9 cellular contexts compared by ENCODE assay signal in the genomic region with DNA sequence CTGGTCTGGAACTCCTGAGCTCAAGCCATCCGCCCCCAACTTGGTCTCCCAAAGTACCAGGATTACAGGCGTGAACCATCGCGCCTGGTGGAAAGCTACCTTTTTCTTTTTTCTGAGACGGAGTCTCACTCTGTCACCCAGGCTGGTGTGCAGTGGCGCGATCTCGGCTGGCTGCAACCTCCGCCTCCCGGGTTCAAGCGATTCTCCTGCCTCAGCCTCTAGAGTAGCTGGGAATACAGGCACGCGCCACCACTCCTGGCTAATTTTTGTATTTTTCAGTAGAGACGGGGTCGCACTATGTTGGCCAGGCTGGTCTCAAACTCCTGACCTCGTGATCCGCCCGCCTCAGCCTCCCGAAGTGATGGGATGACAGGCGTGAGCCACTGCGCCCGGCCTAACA. TPM values are rescaled to one million over a fixed set of nuclear protein-coding genes. Genes with fewer than 3 reads are reported as not detected.
A peak's percentile ranks its signal among the peaks of the same experiment; 100 is the strongest.
DNase-seq lines count a peak whose midpoint lies in the region; ATAC-seq, FAIRE-seq and TF ChIP-seq lines count a peak whose summit lies in the region.
"Not testable (repeated sequence)": the region's sequence is repeated elsewhere in the genome, so short reads cannot be mapped to it uniquely, and the experiment has no call there.
"Had no signal": no experiment of that assay in that cellular context is flagged by ENCODE, and none has a peak within 500 bp of the region (broad histone marks: within the 10 kb centered on the region; RNA-seq: fewer than 3 reads in every experiment).

No MANE protein-coding gene starts in this region.

- H3K4me3 ChIP-seq in DND-41 (ENCODE audit: low read depth in 1 of 2, low read length in 2 of 2) (peak overlapping the region; percentile 84 to 98; a peak in 3 of 4 replicates), GM12878 (peak overlapping the region; percentile 85), neuron (ENCODE audit: low read length) (peak overlapping the region; percentile 72)

- not testable (repeated sequence) for TF ChIP-seq EP300 in GM12878 (IDR thresholded peaks at IDR 0.05; ENCODE audit: borderline replicate concordance in 1 of 2, control insufficient read depth in 1 of 2, low read depth in 2 of 2, low read length in 2 of 2)

- SMC1A ChIA-PET in GM12878 (lab: Charles Lee; ENCODE audit: uncharacterized antibody, unreplicated experiment), result interaction anchor here (0.6 to 1.1 kb wide), 3 partner anchors 20 to 1760 kb away, joined by 3 to 4 read pairs (median 3); no protein-coding TSS in a partner anchor

- not testable (repeated sequence) for H3K9me3 ChIP-seq in DND-41 (ENCODE audit: insufficient read depth, low read length, severe bottlenecking); GM12878 (replicated peaks; ENCODE audit: control insufficient read depth, insufficient read depth, low read length); neuron (ENCODE audit: low read length)

- intact Hi-C loops in GM12878 (cut with micrococcal nuclease; ENCODE audit: unreplicated experiment), result not testable (repeated sequence)

- H3K27ac ChIP-seq in DND-41 (ENCODE audit: low read length), result not testable (repeated sequence)
- H3K27ac ChIP-seq in RWPE1 (peak overlapping the region; percentile 86), GM12878 (ENCODE audit: control insufficient read depth, insufficient read depth) (peak overlapping the region; percentile 83; the same call in 1 of the 2 replicates)

- not testable (repeated sequence) for DNase-seq in DND-41; RWPE1 (ENCODE audit: low spot score); GM12878 (ENCODE audit: low read depth, low spot score)

- H2AFZ ChIP-seq in DND-41 (ENCODE audit: low read depth, low read length); GM12878 (ENCODE audit: control insufficient read depth, low read depth, low read length); neuron (ENCODE audit: low read depth, low read length): not testable (repeated sequence)

- 92% methylated on average over 22 of the region's 22 CpGs for WGBS in GM12878 (ENCODE audit: insufficient coverage, insufficient replicate concordance, low lambda C conversion rate, missing lambda C conversion rate)

- in situ Hi-C loops in GM12878 (cut with MboI), result not testable (repeated sequence)

- H3K36me3 ChIP-seq in DND-41 (ENCODE audit: insufficient read depth, low read length), result peaks cover 40% of the 10 kb centered on the region
- peaks cover 6 to 15% of the 10 kb centered on the region in 2 experiments; a peak in 3 of 4 replicates for H3K36me3 ChIP-seq in GM12878 (ENCODE audit: control insufficient read depth in 2 of 2, insufficient read depth in 2 of 2, low read length in 1 of 2)
- peaks cover 37% of the 10 kb centered on the region for H3K36me3 ChIP-seq in neuron (ENCODE audit: insufficient read depth, low read length)

- H3K4me1 ChIP-seq in DND-41 (ENCODE audit: insufficient read depth, low read length), result peaks cover 44% of the 10 kb centered on the region
- not testable (repeated sequence) for H3K4me1 ChIP-seq in GM12878 (ENCODE audit: control insufficient read depth, insufficient read depth, low read length); neuron (ENCODE audit: insufficient read depth, low read length)

- ATAC-seq in DND-41 (ENCODE audit: insufficient read depth, low read depth); GM12878: not testable (repeated sequence)

- H3K4me2 ChIP-seq in DND-41 (ENCODE audit: insufficient read depth, low read length) (peak overlapping the region; percentile 90), GM12878 (ENCODE audit: control insufficient read depth, insufficient read depth) (peak overlapping the region; percentile 96)

- not testable (repeated sequence) for H3K79me2 ChIP-seq in DND-41 (ENCODE audit: insufficient read depth, low read length); GM12878 (ENCODE audit: control insufficient read depth, insufficient read depth, low read length)

- CTCF ChIA-PET in RWPE1 (lab: Yijun Ruan, JAX) (interaction anchor here (0.6 to 0.9 kb wide), 2 partner anchors 10 to 13 kb away, joined by 3 read pairs; no protein-coding TSS in a partner anchor), GM12878 (lab: Yijun Ruan, JAX) (interaction anchor here (1.2 to 1.5 kb wide), 2 partner anchors 20 to 150 kb away, joined by 4 to 5 read pairs; no protein-coding TSS in a partner anchor)

- H3K27me3 ChIP-seq in DND-41 (ENCODE audit: insufficient read depth, low read length, poor library complexity); GM12878 (replicated peaks in 1 of 2; ENCODE audit: control insufficient read depth in 2 of 2, insufficient read depth in 2 of 2, low read length in 1 of 2); neuron (ENCODE audit: insufficient read depth, low read length): not testable (repeated sequence)

- peak overlapping the region; percentile 80 for H3K9ac ChIP-seq in DND-41 (ENCODE audit: low read depth, low read length)
- not testable (repeated sequence) for H3K9ac ChIP-seq in GM12878 (ENCODE audit: control insufficient read depth, insufficient read depth, low read length)

- RAD21 ChIA-PET in GM12878 (lab: Charles Lee; ENCODE audit: unreplicated experiment), result interaction anchor here (1.0 kb wide), 1 partner anchor 130 kb away, joined by 3 read pairs; no protein-coding TSS in a partner anchor

- POLR2A ChIA-PET in RWPE1 (lab: Yijun Ruan, JAX; ENCODE audit: low non-redundant PET), result interaction anchor here (0.5 to 0.6 kb wide), 2 partner anchors 38 to 71 kb away, joined by 5 to 10 read pairs; no protein-coding TSS in a partner anchor
- POLR2A ChIA-PET in GM12878 (lab: Charles Lee), result interaction anchor here (0.6 to 1.4 kb wide), 3 partner anchors 11 to 81 kb away, joined by 3 to 5 read pairs (median 4); no protein-coding TSS in a partner anchor

- not testable (repeated sequence) for TF ChIP-seq POLR2A in GM12878 (IDR thresholded peaks at IDR 0.05; ENCODE audit: low read depth, low read length)

- not testable (repeated sequence) for FAIRE-seq in GM12878 (lab: Jason Lieb, UNC)

- not testable (repeated sequence) for BruUV-seq in GM12878 (replicated peaks; lab: Mats Ljungman, UMichigan)

- TF ChIP-seq CTCF in DND-41 (IDR thresholded peaks at IDR 0.05; ENCODE audit: borderline replicate concordance, extremely low read depth, low read length, poor library complexity, severe bottlenecking); RWPE1 (conservative IDR thresholded peaks at IDR 0.05; ENCODE audit: low read depth); GM12878 (IDR thresholded peaks at IDR 0.05 in 2 of 3, conservative IDR thresholded peaks at IDR 0.05 in 1 of 3; ENCODE audit: control insufficient read depth in 2 of 3, extremely low read depth in 1 of 3, insufficient read depth in 1 of 3, low read depth in 3 of 3, low read length in 3 of 3): not testable (repeated sequence)

- not testable (repeated sequence) for TF ChIP-seq RAD21 in GM12878 (IDR thresholded peaks at IDR 0.05; ENCODE audit: insufficient read depth, low read depth, low read length)

- not testable (repeated sequence) for H4K20me1 ChIP-seq in DND-41 (ENCODE audit: insufficient read depth, low read length); GM12878 (ENCODE audit: control insufficient read depth, insufficient read depth)

RNA-seq across cellular contexts. Expression of gene FBXW9, which starts 1.0 kb away (rescaled TPM):
- 5.6 and 6.0 TPM in 2 replicates for total RNA-seq in GM12878 (2013; cell fraction: nucleolus; rRNA removed)
- total RNA-seq in GM12878 (2014; rRNA removed) (11.8 and 14.8 TPM in 2 replicates), GM12878 (2014; rRNA removed; fragmentation: Illumina TruSeq; extraction: Trizol) (3.7 and 4.0 TPM in 2 replicates), GM12878 (2021) (10.4 and 12.8 TPM in 2 replicates)
- polyA plus RNA-seq in GM12878 (2011; ENCODE audit: low read depth), result 1.5 TPM
- polyA plus RNA-seq in GM12878 (2011; rRNA removed) (1.8 and 4.3 TPM in 2 replicates), GM12878 (2014; fragmentation: Illumina TruSeq; extraction: Trizol) (0.16 and 1.5 TPM in 2 replicates), GM12878 (2014; fragmentation: Nextera tagmentation; extraction: Ambion mirVana) (1 to 10 TPM in 1 of 2 experiments, under 1 TPM in 1; 0.21 to 1.1 TPM), GM12878 (2014; rRNA removed) (13.7 and 14.4 TPM in 2 replicates), GM12878 (2016; fragmentation: Nextera tagmentation; extraction: Ambion mirVana) (10 to 100 TPM; 13.3 to 13.7 TPM)
- 9.8 and 16.0 TPM in 2 replicates for polyA plus RNA-seq in GM12878 (2011; cell fraction: cytosol; rRNA removed)
- 19.8 and 24.5 TPM in 2 replicates for polyA plus RNA-seq in GM12878 (2011; cell fraction: nucleus; rRNA removed)
- 4.7 and 4.9 TPM in 2 replicates for polyA plus RNA-seq in GM12878 (2012)
- polyA minus RNA-seq in GM12878 (2011; rRNA and poly(A)+ RNA removed), result 3.2 and 7.6 TPM in 2 replicates
- polyA minus RNA-seq in GM12878 (2011; cell fraction: cytosol; rRNA and poly(A)+ RNA removed), result 3.1 and 4.8 TPM in 2 replicates
- 3.4 and 6.9 TPM in 2 replicates for polyA minus RNA-seq in GM12878 (2011; cell fraction: nucleus; rRNA and poly(A)+ RNA removed)

RNA-seq across cellular contexts. Expression of gene GNG14, which starts 9.6 kb away (rescaled TPM):
- total RNA-seq in GM12878 (2013; cell fraction: nucleolus; rRNA removed), result not detected in 2 replicates
- total RNA-seq in GM12878 (2014; rRNA removed), result not detected in 2 replicates
- not detected in 2 replicates for total RNA-seq in GM12878 (2014; rRNA removed; fragmentation: Illumina TruSeq; extraction: Trizol)
- total RNA-seq in GM12878 (2021), result not detected in 2 replicates
- polyA plus RNA-seq in GM12878 (2011; ENCODE audit: low read depth), result not detected
- not detected in 2 replicates for polyA plus RNA-seq in GM12878 (2011; rRNA removed)
- polyA plus RNA-seq in GM12878 (2011; cell fraction: cytosol; rRNA removed), result not detected in 2 replicates
- polyA plus RNA-seq in GM12878 (2011; cell fraction: nucleus; rRNA removed), result not detected in 2 replicates
- 0.42 TPM in 1 of 2 replicates, not detected in the other for polyA plus RNA-seq in GM12878 (2012)
- polyA plus RNA-seq in GM12878 (2014; fragmentation: Illumina TruSeq; extraction: Trizol), result not detected in 2 replicates
- not detected for polyA plus RNA-seq in GM12878 (2014; fragmentation: Nextera tagmentation; extraction: Ambion mirVana)
- not detected in 2 replicates for polyA plus RNA-seq in GM12878 (2014; rRNA removed)
- not detected for polyA plus RNA-seq in GM12878 (2016; fragmentation: Nextera tagmentation; extraction: Ambion mirVana)
- polyA minus RNA-seq in GM12878 (2011; rRNA and poly(A)+ RNA removed), result not detected in 2 replicates
- polyA minus RNA-seq in GM12878 (2011; cell fraction: cytosol; rRNA and poly(A)+ RNA removed), result not detected in 2 replicates
- polyA minus RNA-seq in GM12878 (2011; cell fraction: nucleus; rRNA and poly(A)+ RNA removed), result not detected in 2 replicates
- total RNA-seq: gastroesophageal sphincter, left lobe of liver, posterior vena cava had no signal
- polyA plus RNA-seq: adipose tissue, BJ had no signal

RNA-seq across cellular contexts. Expression of gene DHPS, which starts 15.7 kb away (rescaled TPM):
- 133 and 159 TPM in 2 replicates for total RNA-seq in GM12878 (2013; cell fraction: nucleolus; rRNA removed)
- total RNA-seq in GM12878 (2014; rRNA removed) (89.6 and 94.9 TPM in 2 replicates), GM12878 (2014; rRNA removed; fragmentation: Illumina TruSeq; extraction: Trizol) (56.6 and 58.8 TPM in 2 replicates), GM12878 (2021) (87.2 and 90.4 TPM in 2 replicates)
- 61.2 TPM for polyA plus RNA-seq in GM12878 (2011; ENCODE audit: low read depth)
- polyA plus RNA-seq in GM12878 (2011; rRNA removed) (74.4 and 104 TPM in 2 replicates), GM12878 (2014; fragmentation: Illumina TruSeq; extraction: Trizol) (57.8 and 64.6 TPM in 2 replicates), GM12878 (2014; fragmentation: Nextera tagmentation; extraction: Ambion mirVana) (10 to 100 TPM; 36.4 to 76.0 TPM), GM12878 (2014; rRNA removed) (95.2 and 102 TPM in 2 replicates), GM12878 (2016; fragmentation: Nextera tagmentation; extraction: Ambion mirVana) (10 to 100 TPM; 81.8 to 84.9 TPM)
- polyA plus RNA-seq in GM12878 (2011; cell fraction: cytosol; rRNA removed), result 116 and 136 TPM in 2 replicates
- polyA plus RNA-seq in GM12878 (2011; cell fraction: nucleus; rRNA removed), result 269 and 288 TPM in 2 replicates
- polyA plus RNA-seq in GM12878 (2012), result 105 TPM in 2 replicates
- polyA minus RNA-seq in GM12878 (2011; rRNA and poly(A)+ RNA removed), result 84.7 and 102 TPM in 2 replicates
- 35.1 and 45.0 TPM in 2 replicates for polyA minus RNA-seq in GM12878 (2011; cell fraction: cytosol; rRNA and poly(A)+ RNA removed)
- polyA minus RNA-seq in GM12878 (2011; cell fraction: nucleus; rRNA and poly(A)+ RNA removed), result 49.7 and 75.8 TPM in 2 replicates

RNA-seq across cellular contexts. Expression of gene TNPO2, which starts 26.3 kb away (rescaled TPM):
- 113 and 137 TPM in 2 replicates for total RNA-seq in GM12878 (2013; cell fraction: nucleolus; rRNA removed)
- total RNA-seq in GM12878 (2014; rRNA removed) (19.0 and 26.2 TPM in 2 replicates), GM12878 (2014; rRNA removed; fragmentation: Illumina TruSeq; extraction: Trizol) (29.4 and 33.0 TPM in 2 replicates), GM12878 (2021) (79.2 and 99.7 TPM in 2 replicates)
- 26.0 TPM for polyA plus RNA-seq in GM12878 (2011; ENCODE audit: low read depth)
- polyA plus RNA-seq in GM12878 (2011; rRNA removed) (50.1 and 90.8 TPM in 2 replicates), GM12878 (2014; fragmentation: Illumina TruSeq; extraction: Trizol) (26.3 and 49.0 TPM in 2 replicates), GM12878 (2014; fragmentation: Nextera tagmentation; extraction: Ambion mirVana) (1 to 10 TPM; 5.5 to 9.8 TPM), GM12878 (2014; rRNA removed) (75.5 and 82.0 TPM in 2 replicates), GM12878 (2016; fragmentation: Nextera tagmentation; extraction: Ambion mirVana) (10 to 100 TPM; 18.4 to 23.7 TPM)
- 77.6 and 105 TPM in 2 replicates for polyA plus RNA-seq in GM12878 (2011; cell fraction: cytosol; rRNA removed)
- 352 and 438 TPM in 2 replicates for polyA plus RNA-seq in GM12878 (2011; cell fraction: nucleus; rRNA removed)
- polyA plus RNA-seq in GM12878 (2012), result 35.4 and 35.9 TPM in 2 replicates
- 142 and 176 TPM in 2 replicates for polyA minus RNA-seq in GM12878 (2011; rRNA and poly(A)+ RNA removed)
- polyA minus RNA-seq in GM12878 (2011; cell fraction: cytosol; rRNA and poly(A)+ RNA removed), result 25.9 and 46.6 TPM in 2 replicates
- 108 and 180 TPM in 2 replicates for polyA minus RNA-seq in GM12878 (2011; cell fraction: nucleus; rRNA and poly(A)+ RNA removed)

RNA-seq across cellular contexts. Expression of gene WDR83, which starts 30.8 kb away (rescaled TPM):
- 7.7 and 7.8 TPM in 2 replicates for total RNA-seq in GM12878 (2013; cell fraction: nucleolus; rRNA removed)
- total RNA-seq in GM12878 (2014; rRNA removed), result 12.2 and 14.0 TPM in 2 replicates
- 6.7 and 9.1 TPM in 2 replicates for total RNA-seq in GM12878 (2014; rRNA removed; fragmentation: Illumina TruSeq; extraction: Trizol)
- 16.0 TPM in 2 replicates for total RNA-seq in GM12878 (2021)
- polyA plus RNA-seq in GM12878 (2011; ENCODE audit: low read depth), result 4.2 TPM
- polyA plus RNA-seq in GM12878 (2011; rRNA removed), result 5.4 and 7.6 TPM in 2 replicates
- polyA plus RNA-seq in GM12878 (2011; cell fraction: cytosol; rRNA removed), result 14.3 and 18.0 TPM in 2 replicates
- 13.0 and 16.6 TPM in 2 replicates for polyA plus RNA-seq in GM12878 (2011; cell fraction: nucleus; rRNA removed)
- 10.8 and 11.9 TPM in 2 replicates for polyA plus RNA-seq in GM12878 (2012)
- 2.2 and 4.5 TPM in 2 replicates for polyA plus RNA-seq in GM12878 (2014; fragmentation: Illumina TruSeq; extraction: Trizol)
- polyA plus RNA-seq in GM12878 (2014; fragmentation: Nextera tagmentation; extraction: Ambion mirVana), result 1 to 10 TPM in 1 of 2 experiments, under 1 TPM in 1; 0.58 to 2.3 TPM
- 12.6 and 16.5 TPM in 2 replicates for polyA plus RNA-seq in GM12878 (2014; rRNA removed)
- 10 to 100 TPM; 15.0 to 17.7 TPM for polyA plus RNA-seq in GM12878 (2016; fragmentation: Nextera tagmentation; extraction: Ambion mirVana)
- 6.4 and 14.4 TPM in 2 replicates for polyA minus RNA-seq in GM12878 (2011; rRNA and poly(A)+ RNA removed)
- 4.8 TPM in 2 replicates for polyA minus RNA-seq in GM12878 (2011; cell fraction: cytosol; rRNA and poly(A)+ RNA removed)
- polyA minus RNA-seq in GM12878 (2011; cell fraction: nucleus; rRNA and poly(A)+ RNA removed), result 7.0 and 9.9 TPM in 2 replicates
